13 cellular contexts compared by ENCODE assay signal in genomic region chr22:18067548-18068341, GRCh38. TPM values are rescaled to one million over a fixed set of nuclear protein-coding genes. Genes with fewer than 3 reads are reported as not detected.
DNase-seq lines count a peak whose midpoint lies in the region; ATAC-seq and TF ChIP-seq lines count a peak whose summit lies in the region.
"Had no signal": no experiment of that assay in that cellular context is flagged by ENCODE, and none has a peak within 500 bp of the region (broad histone marks: within the 10 kb centered on the region; RNA-seq: fewer than 3 reads in every experiment).

No MANE protein-coding gene starts in this region.

- H3K79me2 ChIP-seq in OCI-LY7 (ENCODE audit: insufficient read depth, low read depth, low read length) = peaks cover 16% of the 10 kb centered on the region; the same call in 1 of the 2 replicates
- H3K79me2 ChIP-seq in osteoblast (ENCODE audit: insufficient read depth, low read length) = no peaks in the 10 kb centered on the region

- H2AFZ ChIP-seq in OCI-LY7 (ENCODE audit: low read length) (peak overlapping the region; percentile 23; the same call in 1 of the 2 replicates), osteoblast (ENCODE audit: low read length) (peak overlapping the region; percentile 81)

- H3K4me3 ChIP-seq in OCI-LY7 (ENCODE audit: low read depth, low read length, poor library complexity, severe bottlenecking) = peak overlapping the region; percentile 13
- H3K4me3 ChIP-seq in gastroesophageal sphincter = peak overlapping the region; percentile 1 to 34
- H3K4me3 ChIP-seq in osteoblast (ENCODE audit: insufficient read depth, low read length) = no peak overlapping the region
- H3K4me3 ChIP-seq in uterus = no peak overlapping the region

- H3K27me3 ChIP-seq in gastroesophageal sphincter = no peaks in the 10 kb centered on the region
- no peaks in the 10 kb centered on the region for H3K27me3 ChIP-seq in osteoblast (ENCODE audit: insufficient read depth, low read length)
- H3K27me3 ChIP-seq in uterus = no peaks in the 10 kb centered on the region

- no peaks in the 10 kb centered on the region for H3K9me2 ChIP-seq in OCI-LY7 (ENCODE audit: insufficient read depth, low read length)

- DNase-seq in OCI-LY7 (ENCODE audit: low spot score) (peak; percentile 39), osteoblast (ENCODE audit: insufficient read length, low spot score, missing footprints) (no peak), uterus (no peak), KBM-7 (no peak), hippocampal formation (lab: John Stamatoyannopoulos, UW) (no peak)
- DNase-seq: caudate nucleus, DMS 273 treated with DMSO at 0.1 percent for 48 hours, immature natural killer cell, NCI-H2107 had no signal

- CTCF ChIA-PET in OCI-LY7 (lab: Charles Lee; ENCODE audit: unreplicated experiment) = no interaction called here

- no peak for TF ChIP-seq EP300 in gastroesophageal sphincter (IDR thresholded peaks at IDR 0.05)

- no peaks in the 10 kb centered on the region for H3K36me3 ChIP-seq in OCI-LY7 (ENCODE audit: insufficient read depth, low read length)
- H3K36me3 ChIP-seq in gastroesophageal sphincter = no peaks in the 10 kb centered on the region
- H3K36me3 ChIP-seq in osteoblast (ENCODE audit: insufficient read depth, low read length) = no peaks in the 10 kb centered on the region
- H3K36me3 ChIP-seq in uterus = no peaks in the 10 kb centered on the region

- H3K4me1 ChIP-seq in OCI-LY7 (ENCODE audit: insufficient read depth, low read length, poor library complexity, severe bottlenecking) (peaks cover 94% of the 10 kb centered on the region), gastroesophageal sphincter (peaks cover 0 to 38% (median 12%) of the 10 kb centered on the region in 3 donors), osteoblast (ENCODE audit: insufficient read depth, low read length) (peaks cover 13% of the 10 kb centered on the region), uterus (peaks cover 2 to 6% of the 10 kb centered on the region in 2 donors)

- WGBS in gastroesophageal sphincter (ENCODE audit: low coverage in 1 of 2), 2 donors = 49 to 55% methylated on average over 3 to 6 of the region's 14 CpGs

- in situ Hi-C loops in KBM-7 (cut with MboI; ENCODE audit: low pct_unique_long_range_greater_than_20kb, low sequenced_read_pairs) = no loop called here

- TF ChIP-seq CTCF in OCI-LY7 (conservative IDR thresholded peaks at IDR 0.05; ENCODE audit: low read length) (no peak), gastroesophageal sphincter (IDR thresholded peaks at IDR 0.05) (no peak), osteoblast (IDR thresholded peaks at IDR 0.05; ENCODE audit: extremely low read depth, low read depth, low read length) (no peak), uterus (IDR thresholded peaks at IDR 0.05) (no peak)

- no peaks in the 10 kb centered on the region for H4K20me1 ChIP-seq in OCI-LY7 (ENCODE audit: insufficient read depth, low read length)
- H4K20me1 ChIP-seq in osteoblast (ENCODE audit: insufficient read depth, low read length) = no peaks in the 10 kb centered on the region

- intact Hi-C loops in OCI-LY7 (cut with micrococcal nuclease; ENCODE audit: unreplicated experiment) (loop anchor here (2.0 to 5.0 kb wide), 3 partner anchors 43 to 295 kb away; partner anchors contain the start of genes BID and MICAL3), uterus (cut with DNase I; ENCODE audit: low total_unique reads) (no loop called here)

- POLR2A ChIA-PET in OCI-LY7 (lab: Charles Lee) = interaction anchor here (0.8 to 3.5 kb wide), 5 partner anchors 10 to 57 kb away, joined by 3 to 28 read pairs (median 6); partner anchors contain the start of gene PEX26

- H3K27ac ChIP-seq in OCI-LY7 (ENCODE audit: low read depth, low read length, poor library complexity, severe bottlenecking) (peak overlapping the region; percentile 99), gastroesophageal sphincter (peak overlapping the region; percentile 88 to 93 (median 92)), osteoblast (ENCODE audit: low read depth, low read length) (no peak overlapping the region), uterus (peak overlapping the region; percentile 95 to 99)

- TF ChIP-seq POLR2A in gastroesophageal sphincter (IDR thresholded peaks at IDR 0.05) (no peak), uterus (IDR thresholded peaks at IDR 0.05) (no peak)

- H3K9me3 ChIP-seq in OCI-LY7 (ENCODE audit: low read length) (no peaks in the 10 kb centered on the region), gastroesophageal sphincter (no peaks in the 10 kb centered on the region), osteoblast (ENCODE audit: low read depth, low read length) (no peaks in the 10 kb centered on the region), uterus (no peaks in the 10 kb centered on the region)

- H3K4me2 ChIP-seq in OCI-LY7 (ENCODE audit: low read length) (peak overlapping the region; percentile 84), osteoblast (ENCODE audit: insufficient read depth, low read length) (peak overlapping the region; percentile 31)

- BruUV-seq in OCI-LY7 (replicated peaks; lab: Mats Ljungman, UMichigan) = no TSS peak

- ATAC-seq in gastroesophageal sphincter (peak; percentile 5), HG02571 (IDR thresholded peaks at IDR 0.05; ENCODE audit: unreplicated experiment) (no peak)
- ATAC-seq: activated CD4-positive, CD25-positive, alpha-beta regulatory T cell treated with anti-CD3 and anti-CD28 coated beads, Interleukin-2, amount 50 U/mL, for 24 hours; esophagus mucosa had no signal

RNA-seq across cellular contexts. Expression of gene PEX26, which starts 10.0 kb away (rescaled TPM):
- total RNA-seq in OCI-LY7 (2014; rRNA removed; shearing (Covaris generic)) = 17.6 and 22.4 TPM in 2 replicates
- total RNA-seq in OCI-LY7 (2022) = 37.8 and 43.5 TPM in 2 replicates
- total RNA-seq in gastroesophageal sphincter = 10 to 100 TPM; 19.5 to 34.9 (median 27.4) TPM
- total RNA-seq in osteoblast = 25.3 and 26.8 TPM in 2 replicates
- 10 to 100 TPM; 28.2 to 36.1 (median 31.2) TPM for total RNA-seq in uterus

RNA-seq across cellular contexts. Expression of gene TUBA8, which starts 42.9 kb away (rescaled TPM):
- total RNA-seq in OCI-LY7 (2014; rRNA removed; shearing (Covaris generic)) = 1.9 and 2.8 TPM in 2 replicates
- 2.0 TPM in 2 replicates for total RNA-seq in OCI-LY7 (2022)
- total RNA-seq in gastroesophageal sphincter = 10 to 100 TPM in 2 of 4 donors, 1 to 10 TPM in 2; 1.3 to 12.9 (median 7.6) TPM
- total RNA-seq in osteoblast = 0.29 and 0.36 TPM in 2 replicates
- total RNA-seq in uterus = 10 to 100 TPM in 1 of 4 donors, 1 to 10 TPM in 1, under 1 TPM in 1, not detected in 1; 0.90 to 14.6 (median 2.2) TPM

RNA-seq across cellular contexts. Expression of gene MICAL3, which starts 43.4 kb away (rescaled TPM):
- total RNA-seq in OCI-LY7 (2014; rRNA removed; shearing (Covaris generic)) = 80.9 and 93.2 TPM in 2 replicates
- total RNA-seq in OCI-LY7 (2022) (175 and 210 TPM in 2 replicates), gastroesophageal sphincter (100 to 1,000 TPM in 1 of 4 donors, 10 to 100 TPM in 3; 37.3 to 120 (median 51.5) TPM), osteoblast (35.1 and 39.5 TPM in 2 replicates), uterus (100 to 1,000 TPM in 1 of 4 donors, 10 to 100 TPM in 3; 13.5 to 167 (median 47.2) TPM)

Comparison
In these comparisons a context has a peak if more than half of its experiments do, and no peak if none do; other contexts are left out.
1. H3K4me3 ChIP-seq: peak in OCI-LY7 (single experiment) and gastroesophageal sphincter (2 of 2); none in osteoblast (single experiment) and uterus (0 of 2).